ENCODE assay signal across 1 cellular context in genomic region chr16:66630561-66631260, GRCh38. TPM values are rescaled to one million over a fixed set of nuclear protein-coding genes. Genes with fewer than 3 reads are reported as not detected.
"Had no signal": no experiment of that assay in that cellular context is flagged by ENCODE, and none has a peak within 500 bp of the region (broad histone marks: within the 10 kb centered on the region; RNA-seq: fewer than 3 reads in every experiment).

No MANE protein-coding gene starts in this region.

RNA-seq across cellular contexts. Expression of gene CMTM2, which starts 51.4 kb away (rescaled TPM):
- total RNA-seq: G401 had no signal
